Comparison of ENCODE assay signal across 8 cellular contexts in genomic region chr6:33633084-33633461, GRCh38. TPM values are rescaled to one million over a fixed set of nuclear protein-coding genes. Genes with fewer than 3 reads are reported as not detected.
DNase-seq lines count a peak whose midpoint lies in the region; ATAC-seq and TF ChIP-seq lines count a peak whose summit lies in the region.

No MANE protein-coding gene starts in this region.

- no peaks in the 10 kb centered on the region for H3K79me1 ChIP-seq in trophoblast cell (ENCODE audit: low read length)

- H3K79me2 ChIP-seq in DOHH2 (ENCODE audit: control insufficient read depth, low read length) (peaks cover 97% of the 10 kb centered on the region), MM.1S (ENCODE audit: low read length) (peaks cover 83% of the 10 kb centered on the region), trophoblast cell (ENCODE audit: control insufficient read depth, insufficient read depth, low read length, poor library complexity) (no peaks in the 10 kb centered on the region)

- H3K4me3 ChIP-seq in DOHH2 (ENCODE audit: low read length) (peak overlapping the region; percentile 66), MM.1S (ENCODE audit: low read length) (peak overlapping the region; percentile 34; the same call in 1 of the 2 replicates), trophoblast cell (ENCODE audit: low read depth, low read length) (peak overlapping the region; percentile 69)

- H3K4me2 ChIP-seq in DOHH2 (ENCODE audit: low read length), result peak overlapping the region; percentile 67
- peak overlapping the region; percentile 74 for H3K4me2 ChIP-seq in MM.1S (ENCODE audit: low read depth, low read length)
- H3K4me2 ChIP-seq in trophoblast cell (ENCODE audit: low read length), result peak overlapping the region; percentile 94

- no peak for ATAC-seq in GM18520 (IDR thresholded peaks at IDR 0.05; ENCODE audit: unreplicated experiment)

- no peak overlapping the region for H3K14ac ChIP-seq in trophoblast cell (ENCODE audit: low read length)

- H2AFZ ChIP-seq in MM.1S (ENCODE audit: low read length) (no peak overlapping the region), trophoblast cell (ENCODE audit: insufficient read depth, low read length, poor library complexity) (peak overlapping the region; percentile 30)

- H3K9me3 Mint-ChIP-seq in endothelial cell (ENCODE audit: unreplicated experiment), result no peaks in the 10 kb centered on the region

- H2BK12ac ChIP-seq in trophoblast cell (ENCODE audit: low read length), result no peak overlapping the region

- no peak overlapping the region for H4K91ac ChIP-seq in trophoblast cell (ENCODE audit: low read depth, low read length)

- H3K4ac ChIP-seq in trophoblast cell (ENCODE audit: low read depth, low read length), result no peak overlapping the region

- TF ChIP-seq CTCF in DOHH2 (IDR thresholded peaks at IDR 0.05; ENCODE audit: low read depth, low read length, poor library complexity, severe bottlenecking), result no peak
- no peak for TF ChIP-seq CTCF in MM.1S (IDR thresholded peaks at IDR 0.05; ENCODE audit: low read length)
- no peak for TF ChIP-seq CTCF in endothelial cell (IDR thresholded peaks at IDR 0.05; ENCODE audit: unreplicated experiment)

- H3K18ac ChIP-seq in trophoblast cell (ENCODE audit: low read length), result no peak overlapping the region

- H3K4me1 Mint-ChIP-seq in endothelial cell (ENCODE audit: unreplicated experiment), result peaks cover 38% of the 10 kb centered on the region

- peak overlapping the region; percentile 5 for H3K27ac Mint-ChIP-seq in endothelial cell (ENCODE audit: unreplicated experiment)

- H3K36me3 ChIP-seq in DOHH2 (ENCODE audit: control insufficient read depth, low read length) (peaks cover 76% of the 10 kb centered on the region), MM.1S (replicated peaks; ENCODE audit: insufficient read depth, low read length) (no peaks in the 10 kb centered on the region), trophoblast cell (ENCODE audit: control insufficient read depth in 1 of 2, insufficient read depth in 2 of 2, low read length in 2 of 2) (no peaks in the 10 kb centered on the region)

- H3F3A ChIP-seq in DOHH2 (ENCODE audit: control insufficient read depth, insufficient read depth) (0 out of 2 replicates have a peak, but pooled peaks cover 3% of the 10 kb centered on the region), MM.1S (ENCODE audit: insufficient read depth, low read length) (peaks cover 16% of the 10 kb centered on the region)

- no peak overlapping the region for H2BK120ac ChIP-seq in trophoblast cell (ENCODE audit: insufficient read depth, low read length, poor library complexity)

- H3K36me3 Mint-ChIP-seq in endothelial cell (ENCODE audit: low read depth, unreplicated experiment), result peaks cover 14% of the 10 kb centered on the region

- no peaks in the 10 kb centered on the region for H3K9me3 ChIP-seq in DOHH2 (ENCODE audit: control insufficient read depth, insufficient read depth, low read length)
- no peaks in the 10 kb centered on the region for H3K9me3 ChIP-seq in MM.1S (replicated peaks; ENCODE audit: insufficient read depth, low read length)
- H3K9me3 ChIP-seq in trophoblast cell (ENCODE audit: insufficient read depth, low read depth, low read length), result peaks cover 2% of the 10 kb centered on the region

- no peak overlapping the region for H3K23ac ChIP-seq in trophoblast cell (ENCODE audit: low read length)

- H4K20me1 ChIP-seq in DOHH2 (ENCODE audit: control insufficient read depth, insufficient read depth, low read depth, low read length) (peaks cover 24% of the 10 kb centered on the region), MM.1S (ENCODE audit: insufficient read depth, low read length) (peaks cover 17% of the 10 kb centered on the region)

- peak overlapping the region; percentile 88 for H3K4me3 Mint-ChIP-seq in endothelial cell (ENCODE audit: unreplicated experiment)

- no peak overlapping the region for H4K8ac ChIP-seq in trophoblast cell (ENCODE audit: low read depth, low read length)

- no peak for DNase-seq in MM.1S
- no peak for DNase-seq in endothelial cell (ENCODE audit: low spot score)
- DNase-seq in trophoblast cell, result no peak
- DNase-seq in HT-29 (ENCODE audit: low spot score), result no peak
- no peak for DNase-seq in C1 segment of cervical spinal cord (lab: John Stamatoyannopoulos, UW)
- DNase-seq in activated CD8-positive, alpha-beta memory T cell treated with anti-CD3 and anti-CD28 coated beads for 24 hours, result no peak

- H2AK5ac ChIP-seq in trophoblast cell (ENCODE audit: low read length), result no peak overlapping the region

- H3K27me3 ChIP-seq in DOHH2 (ENCODE audit: control insufficient read depth, low read length), result no peaks in the 10 kb centered on the region
- H3K27me3 ChIP-seq in MM.1S (replicated peaks; ENCODE audit: insufficient read depth, low read length), result no peaks in the 10 kb centered on the region
- peaks cover 4% of the 10 kb centered on the region for H3K27me3 ChIP-seq in trophoblast cell (ENCODE audit: insufficient read depth, low read length)

- H3K9ac ChIP-seq in MM.1S (ENCODE audit: low read length), result no peak overlapping the region
- no peak overlapping the region for H3K9ac ChIP-seq in trophoblast cell (ENCODE audit: low read length)

- peaks cover 10% of the 10 kb centered on the region for H3K27me3 Mint-ChIP-seq in endothelial cell (ENCODE audit: unreplicated experiment)

- no CpG with 5 or more reads among the region's 21 CpGs for WGBS in trophoblast cell (ENCODE audit: extremely low coverage, insufficient coverage, insufficient read length)

- no peak overlapping the region for H4K12ac ChIP-seq in trophoblast cell (ENCODE audit: low read depth, low read length)

- H3K9me2 ChIP-seq in DOHH2 (replicated peaks; ENCODE audit: control insufficient read depth, low read length) (no peaks in the 10 kb centered on the region), MM.1S (replicated peaks; ENCODE audit: insufficient read depth, low read length) (no peaks in the 10 kb centered on the region)

- no peak overlapping the region for H2BK5ac ChIP-seq in trophoblast cell (ENCODE audit: low read depth, low read length, poor library complexity)

- H3K4me1 ChIP-seq in DOHH2 (ENCODE audit: control insufficient read depth, low read length) (peaks cover 62% of the 10 kb centered on the region), MM.1S (ENCODE audit: low read length) (peaks cover 21% of the 10 kb centered on the region), trophoblast cell (ENCODE audit: control insufficient read depth in 1 of 2, insufficient read depth in 2 of 2, low read length in 2 of 2) (peaks cover 2 to 13% of the 10 kb centered on the region in 2 experiments)

- H3K27ac ChIP-seq in DOHH2 (ENCODE audit: low read depth, low read length) (0 out of 2 replicates have a peak overlapping the region, but pooled peaks have one; percentile 1), MM.1S (ENCODE audit: low read length) (peak overlapping the region; percentile 6; the same call in 1 of the 2 replicates), trophoblast cell (ENCODE audit: low read depth, low read length) (no peak overlapping the region)

RNA-seq across cellular contexts. Expression of gene ITPR3, which starts 12.0 kb away (rescaled TPM):
- 124 TPM for total RNA-seq in endothelial cell (ENCODE audit: unreplicated experiment)
- polyA plus RNA-seq in trophoblast cell (2013), result 4.9 and 5.1 TPM in 2 replicates
- 92.2 and 110 TPM in 2 replicates for total RNA-seq in HT-29 (2014; rRNA removed; shearing (Covaris generic))

RNA-seq across cellular contexts. Expression of gene BAK1, which starts 53.0 kb away (rescaled TPM):
- total RNA-seq in endothelial cell (ENCODE audit: unreplicated experiment), result 51.4 TPM
- polyA plus RNA-seq in trophoblast cell (2013), result 10.7 TPM in 2 replicates
- total RNA-seq in HT-29 (2014; rRNA removed; shearing (Covaris generic)), result 19.7 and 27.8 TPM in 2 replicates
